In genomic region chr6:159168536-159169192, GRCh38 we compare ENCODE assay signal across 8 cellular contexts. TPM values are rescaled to one million over a fixed set of nuclear protein-coding genes. Genes with fewer than 3 reads are reported as not detected.
A peak's percentile ranks its signal among the peaks of the same experiment; 100 is the strongest.
DNase-seq lines count a peak whose midpoint lies in the region; ATAC-seq and TF ChIP-seq lines count a peak whose summit lies in the region.

No MANE protein-coding gene starts in this region.

- no peaks in the 10 kb centered on the region for H3K79me2 ChIP-seq in osteoblast (ENCODE audit: insufficient read depth, low read length)

- peak; percentile 9 for DNase-seq in NCI-H146 (lab: John Stamatoyannopoulos, UW)
- no peak for DNase-seq in NCI-H146 treated with DMSO at 0.1 percent for 48 hours (lab: John Stamatoyannopoulos, UW; ENCODE audit: unreplicated experiment)
- DNase-seq in SJSA1 (ENCODE audit: low read depth in 1 of 2, low spot score in 2 of 2): peak; percentile 73
- DNase-seq in fibroblast of the aortic adventitia (ENCODE audit: low read depth): peak; percentile 30
- DNase-seq in osteoblast (ENCODE audit: insufficient read length, low spot score, missing footprints): peak; percentile 94
- no peak for DNase-seq in NCI-H2227 treated with DMSO at 0.1 percent for 48 hours (lab: John Stamatoyannopoulos, UW)
- no peak for DNase-seq in NCI-H345 (lab: John Stamatoyannopoulos, UW)

- no peak for ATAC-seq in HG02623 (IDR thresholded peaks at IDR 0.05; ENCODE audit: unreplicated experiment)

- H3K4me1 ChIP-seq in SJSA1 (replicated peaks) (peaks cover 50% of the 10 kb centered on the region), osteoblast (ENCODE audit: insufficient read depth, low read length) (peaks cover 40% of the 10 kb centered on the region)

- H4K20me1 ChIP-seq in osteoblast (ENCODE audit: insufficient read depth, low read length): no peaks in the 10 kb centered on the region

- peak overlapping the region; percentile 65 for H3K4me3 ChIP-seq in SJSA1
- H3K4me3 ChIP-seq in fibroblast of the aortic adventitia (ENCODE audit: low read depth, low read length): peak overlapping the region; percentile 31
- H3K4me3 ChIP-seq in osteoblast (ENCODE audit: insufficient read depth, low read length): peak overlapping the region; percentile 71

- H3K9me3 ChIP-seq in SJSA1 (replicated peaks) (no peaks in the 10 kb centered on the region), osteoblast (ENCODE audit: low read depth, low read length) (no peaks in the 10 kb centered on the region)

- peak overlapping the region; percentile 88 for H3K4me2 ChIP-seq in osteoblast (ENCODE audit: insufficient read depth, low read length)

- TF ChIP-seq CTCF in fibroblast of the aortic adventitia (IDR thresholded peaks at IDR 0.05; ENCODE audit: insufficient read depth, low read length): peak; percentile 38
- peak; percentile 45 for TF ChIP-seq CTCF in osteoblast (IDR thresholded peaks at IDR 0.05; ENCODE audit: extremely low read depth, low read depth, low read length)

- H3K27ac ChIP-seq in SJSA1 (no peak overlapping the region), osteoblast (ENCODE audit: low read depth, low read length) (no peak overlapping the region)

- H3K36me3 ChIP-seq in SJSA1: no peaks in the 10 kb centered on the region
- H3K36me3 ChIP-seq in osteoblast (ENCODE audit: insufficient read depth, low read length): no peaks in the 10 kb centered on the region

- H3K27me3 ChIP-seq in SJSA1 (replicated peaks) (no peaks in the 10 kb centered on the region), osteoblast (ENCODE audit: insufficient read depth, low read length) (peaks cover 33% of the 10 kb centered on the region)

- H2AFZ ChIP-seq in osteoblast (ENCODE audit: low read length): peak overlapping the region; percentile 83

RNA-seq across cellular contexts. Expression of gene FNDC1, which starts 0.5 kb away (rescaled TPM):
- 4.9 and 5.7 TPM in 2 replicates for total RNA-seq in SJSA1 (2014; rRNA removed; shearing (Covaris generic))
- total RNA-seq in fibroblast of the aortic adventitia (ENCODE audit: low replicate concordance) (0.16 and 1.6 TPM in 2 replicates), osteoblast (24.2 and 34.2 TPM in 2 replicates)

Comparison
In these comparisons a context has a peak if more than half of its experiments do, and no peak if none do; other contexts are left out.
1. DNase-seq: peak in NCI-H146 (single experiment), SJSA1 (2 of 2), fibroblast of the aortic adventitia (single experiment) and osteoblast (single experiment); none in NCI-H146 treated with DMSO at 0.1 percent for 48 hours (single experiment), NCI-H2227 treated with DMSO at 0.1 percent for 48 hours (single experiment) and NCI-H345 (single experiment).
2. Peak in every context shown above with its lines, with median percentiles within 50 percentile points of each other: H3K4me3 ChIP-seq.